8 cellular contexts compared by ENCODE assay signal in genomic region chr1:21622466-21623315, GRCh38. TPM values are rescaled to one million over a fixed set of nuclear protein-coding genes. Genes with fewer than 3 reads are reported as not detected.
DNase-seq lines count a peak whose midpoint lies in the region; ATAC-seq and TF ChIP-seq lines count a peak whose summit lies in the region.

No MANE protein-coding gene starts in this region.

- no peaks in the 10 kb centered on the region for H3K9me3 ChIP-seq in esophagus muscularis mucosa

- H3K36me3 Mint-ChIP-seq in activated CD8-positive, alpha-beta T cell treated with anti-CD3 and anti-CD28 coated beads for 36 hours (ENCODE audit: low read depth), result no peaks in the 10 kb centered on the region
- H3K36me3 Mint-ChIP-seq in progenitor cell of endocrine pancreas (ENCODE audit: insufficient read depth), result no peaks in the 10 kb centered on the region

- H3K27me3 Mint-ChIP-seq in activated CD8-positive, alpha-beta T cell treated with anti-CD3 and anti-CD28 coated beads for 36 hours, result peaks cover 19% of the 10 kb centered on the region
- H3K27me3 Mint-ChIP-seq in progenitor cell of endocrine pancreas, result peaks cover 19% of the 10 kb centered on the region

- CTCF ChIA-PET in activated CD8-positive, alpha-beta T cell treated with anti-CD3 and anti-CD28 coated beads for 36 hours (lab: Charles Lee), result interaction anchor here (1.1 kb wide), 1 partner anchor 64 kb away, joined by 3 read pairs; no protein-coding TSS in a partner anchor

- peak overlapping the region; percentile 27 to 52 (median 36) for H3K4me3 ChIP-seq in esophagus muscularis mucosa

- peak; percentile 89 for ATAC-seq in activated CD8-positive, alpha-beta T cell treated with anti-CD3 and anti-CD28 coated beads for 36 hours
- ATAC-seq in HG03039 (IDR thresholded peaks at IDR 0.05; ENCODE audit: unreplicated experiment), result no peak

- no peak overlapping the region for H3K27ac ChIP-seq in esophagus muscularis mucosa (replicated peaks in 1 of 4)

- no peaks in the 10 kb centered on the region for H3K36me3 ChIP-seq in esophagus muscularis mucosa

- H3K9me3 Mint-ChIP-seq in activated CD8-positive, alpha-beta T cell treated with anti-CD3 and anti-CD28 coated beads for 36 hours, result no peaks in the 10 kb centered on the region
- H3K9me3 Mint-ChIP-seq in progenitor cell of endocrine pancreas (ENCODE audit: low read depth), result no peaks in the 10 kb centered on the region

- TF ChIP-seq CTCF in activated CD8-positive, alpha-beta T cell treated with anti-CD3 and anti-CD28 coated beads for 36 hours (IDR thresholded peaks at IDR 0.05), result no peak
- TF ChIP-seq CTCF in esophagus muscularis mucosa (IDR thresholded peaks at IDR 0.05), result no peak
- TF ChIP-seq CTCF in progenitor cell of endocrine pancreas (IDR thresholded peaks at IDR 0.05; ENCODE audit: unreplicated experiment), result no peak

- DNase-seq in NCI-H146 (lab: John Stamatoyannopoulos, UW) (peak; percentile 12), NCI-H146 treated with DMSO at 0.1 percent for 48 hours (lab: John Stamatoyannopoulos, UW; ENCODE audit: unreplicated experiment) (no peak), esophagus muscularis mucosa (ENCODE audit: extremely low spot score) (no peak), progenitor cell of endocrine pancreas (ENCODE audit: low spot score, unreplicated experiment) (peak; percentile 45), NCI-H69 (lab: John Stamatoyannopoulos, UW) (no peak), DMS79 treated with DMSO at 0.1 percent for 48 hours (lab: John Stamatoyannopoulos, UW) (no peak)
- DNase-seq in activated CD8-positive, alpha-beta T cell treated with anti-CD3 and anti-CD28 coated beads for 36 hours, result peak; percentile 43

- peaks cover 0 to 25% (median 14%) of the 10 kb centered on the region in 4 donors for H3K4me1 ChIP-seq in esophagus muscularis mucosa

- intact Hi-C loops in activated CD8-positive, alpha-beta T cell treated with anti-CD3 and anti-CD28 coated beads for 36 hours (cut with micrococcal nuclease), result no loop called here
- intact Hi-C loops in esophagus muscularis mucosa (cut with DNase I), result no loop called here

- 32% methylated on average over 15 of the region's 62 CpGs for WGBS in esophagus muscularis mucosa

- TF ChIP-seq POLR2A in esophagus muscularis mucosa (IDR thresholded peaks at IDR 0.05; ENCODE audit: low read depth), result no peak

- no peak overlapping the region for H3K27ac Mint-ChIP-seq in activated CD8-positive, alpha-beta T cell treated with anti-CD3 and anti-CD28 coated beads for 36 hours
- no peak overlapping the region for H3K27ac Mint-ChIP-seq in progenitor cell of endocrine pancreas

- H3K4me1 Mint-ChIP-seq in activated CD8-positive, alpha-beta T cell treated with anti-CD3 and anti-CD28 coated beads for 36 hours (ENCODE audit: low read depth), result no peaks in the 10 kb centered on the region
- peaks cover 23% of the 10 kb centered on the region for H3K4me1 Mint-ChIP-seq in progenitor cell of endocrine pancreas (ENCODE audit: low read depth)

- H3K27me3 ChIP-seq in esophagus muscularis mucosa, result peaks cover 0 to 66% (median 3%) of the 10 kb centered on the region in 4 donors

- no peak for TF ChIP-seq EP300 in esophagus muscularis mucosa (IDR thresholded peaks at IDR 0.05)

- H3K4me3 Mint-ChIP-seq in activated CD8-positive, alpha-beta T cell treated with anti-CD3 and anti-CD28 coated beads for 36 hours, result peak overlapping the region; percentile 41
- peak overlapping the region; percentile 70 for H3K4me3 Mint-ChIP-seq in progenitor cell of endocrine pancreas (ENCODE audit: low read depth)

- POLR2A ChIA-PET in activated CD8-positive, alpha-beta T cell treated with anti-CD3 and anti-CD28 coated beads for 36 hours (lab: Charles Lee), result interaction anchor here (0.8 kb wide), 1 partner anchor 50 kb away, joined by 3 read pairs; no protein-coding TSS in a partner anchor

RNA-seq across cellular contexts. Expression of gene RAP1GAP, which starts 46.5 kb away (rescaled TPM):
- 1 to 10 TPM; 1.3 to 1.6 TPM for total RNA-seq in activated CD8-positive, alpha-beta T cell treated with anti-CD3 and anti-CD28 coated beads for 36 hours
- total RNA-seq in esophagus muscularis mucosa (under 1 TPM; 0.33 to 0.83 (median 0.56) TPM), progenitor cell of endocrine pancreas (15.3 and 16.1 TPM in 2 replicates)

Comparison
In these comparisons a context has a peak if more than half of its experiments do, and no peak if none do; other contexts are left out.
1. DNase-seq: peak in NCI-H146 (single experiment), activated CD8-positive, alpha-beta T cell treated with anti-CD3 and anti-CD28 coated beads for 36 hours (single experiment) and progenitor cell of endocrine pancreas (single experiment); none in NCI-H146 treated with DMSO at 0.1 percent for 48 hours (single experiment), esophagus muscularis mucosa (single experiment), NCI-H69 (single experiment) and DMS79 treated with DMSO at 0.1 percent for 48 hours (single experiment).